ENCODE assay signal across 11 cellular contexts in genomic region chr16:745739-746138, GRCh38. TPM values are rescaled to one million over a fixed set of nuclear protein-coding genes. Genes with fewer than 3 reads are reported as not detected.
DNase-seq lines count a peak whose midpoint lies in the region; ATAC-seq and TF ChIP-seq lines count a peak whose summit lies in the region.
"Had no signal": no experiment of that assay in that cellular context is flagged by ENCODE, and none has a peak within 500 bp of the region (broad histone marks: within the 10 kb centered on the region; RNA-seq: fewer than 3 reads in every experiment).

No MANE protein-coding gene starts in this region.

- 7% methylated on average over 5 of the region's 14 CpGs for WGBS in mammary epithelial cell (ENCODE audit: low coverage, missing lambda C conversion rate)

- H3K4me3 ChIP-seq in mammary epithelial cell (replicated peaks in 1 of 3; ENCODE audit: insufficient read depth in 1 of 3, low read depth in 2 of 3, low read length in 3 of 3), result no peak overlapping the region

- H3K9me3 Mint-ChIP-seq in neural crest cell, result no peaks in the 10 kb centered on the region
- no peaks in the 10 kb centered on the region for H3K9me3 Mint-ChIP-seq in activated T-cell treated with anti-CD3 and anti-CD28 coated beads, Interleukin-2, amount 50 U/mL, for 4 hours
- H3K9me3 Mint-ChIP-seq: central memory CD8-positive, alpha-beta T cell had no signal

- H3K9me3 ChIP-seq in mammary epithelial cell (replicated peaks; ENCODE audit: insufficient read depth, low read length), result no peaks in the 10 kb centered on the region

- no peak overlapping the region for H3K27ac ChIP-seq in mammary epithelial cell (ENCODE audit: insufficient read depth, low read depth, low read length)

- no peaks in the 10 kb centered on the region for H3K4me1 Mint-ChIP-seq in neural crest cell
- peaks cover 1% of the 10 kb centered on the region for H3K4me1 Mint-ChIP-seq in activated T-cell treated with anti-CD3 and anti-CD28 coated beads, Interleukin-2, amount 50 U/mL, for 4 hours (ENCODE audit: low read depth)
- H3K4me1 Mint-ChIP-seq: central memory CD8-positive, alpha-beta T cell had no signal

- no peak overlapping the region for H2AFZ ChIP-seq in mammary epithelial cell (ENCODE audit: low read depth, low read length)

- no peaks in the 10 kb centered on the region for H3K27me3 Mint-ChIP-seq in neural crest cell (ENCODE audit: low read depth)
- no peaks in the 10 kb centered on the region for H3K27me3 Mint-ChIP-seq in activated T-cell treated with anti-CD3 and anti-CD28 coated beads, Interleukin-2, amount 50 U/mL, for 4 hours (ENCODE audit: low read depth)
- H3K27me3 Mint-ChIP-seq: central memory CD8-positive, alpha-beta T cell had no signal

- no peaks in the 10 kb centered on the region for H4K20me1 ChIP-seq in mammary epithelial cell (ENCODE audit: insufficient read depth, low read length)

- no peak overlapping the region for H3K4me2 ChIP-seq in mammary epithelial cell (ENCODE audit: insufficient read depth, low read depth, low read length)

- H3K79me2 ChIP-seq in mammary epithelial cell (ENCODE audit: insufficient read depth, low read length), result no peaks in the 10 kb centered on the region

- no peaks in the 10 kb centered on the region for H3K36me3 ChIP-seq in mammary epithelial cell (ENCODE audit: insufficient read depth, low read length)

- H3K27ac Mint-ChIP-seq in neural crest cell (ENCODE audit: unreplicated experiment), result no peak overlapping the region

- CTCF ChIA-PET in mammary epithelial cell (lab: Charles Lee; ENCODE audit: low non-redundant PET), result interaction anchor here (0.7 kb wide), 1 partner anchor 17 kb away, joined by 3 read pairs; no protein-coding TSS in a partner anchor

- DNase-seq in NCI-H2227 (lab: John Stamatoyannopoulos, UW; ENCODE audit: unreplicated experiment) (peak; percentile 60), NCI-H2227 treated with DMSO at 0.1 percent for 48 hours (lab: John Stamatoyannopoulos, UW) (no peak), HT-29 (ENCODE audit: low spot score) (peak; percentile 53), mammary epithelial cell (no peak), neural crest cell (ENCODE audit: low read depth, low spot score) (no peak), posterior vena cava (ENCODE audit: low spot score) (no peak), DMS79 treated with DMSO at 0.1 percent for 48 hours (lab: John Stamatoyannopoulos, UW) (no peak)
- no peak for DNase-seq in activated T-cell treated with anti-CD3 and anti-CD28 coated beads, Interleukin-2, amount 50 U/mL, for 4 hours
- DNase-seq: activated CD4-positive, alpha-beta T cell treated with anti-CD3 and anti-CD28 coated beads for 4 hours; AML-193 had no signal

- H3K4me3 Mint-ChIP-seq in neural crest cell, result no peak overlapping the region
- no peak overlapping the region for H3K4me3 Mint-ChIP-seq in activated T-cell treated with anti-CD3 and anti-CD28 coated beads, Interleukin-2, amount 50 U/mL, for 4 hours
- H3K4me3 Mint-ChIP-seq: central memory CD8-positive, alpha-beta T cell had no signal

- no peak for ATAC-seq in activated T-cell treated with anti-CD3 and anti-CD28 coated beads, Interleukin-2, amount 50 U/mL, for 4 hours

- no peaks in the 10 kb centered on the region for H3K36me3 Mint-ChIP-seq in neural crest cell (ENCODE audit: low read depth)
- H3K36me3 Mint-ChIP-seq in activated T-cell treated with anti-CD3 and anti-CD28 coated beads, Interleukin-2, amount 50 U/mL, for 4 hours (ENCODE audit: insufficient read depth), result no peaks in the 10 kb centered on the region

- BruUV-seq in mammary epithelial cell (replicated peaks; lab: Mats Ljungman, UMichigan), result no TSS peak

- dilution Hi-C loops in mammary epithelial cell (cut with HindIII; ENCODE audit: low sequenced_read_pairs), result no loop called here

- intact Hi-C loops in mammary epithelial cell (cut with micrococcal nuclease), result loop anchor here (1.0 kb wide), 1 partner anchor 40 kb away; no protein-coding TSS in a partner anchor
- intact Hi-C loops in posterior vena cava (cut with DNase I), result no loop called here

- H3K4me1 ChIP-seq in mammary epithelial cell (ENCODE audit: insufficient read depth, low read length), result no peaks in the 10 kb centered on the region

- in situ Hi-C loops in mammary epithelial cell (cut with MboI; ENCODE audit: low sequenced_read_pairs in 2 of 2), result loop anchor here in 1 of 2 donors (5.0 kb wide), 1 partner anchor 42 kb away; the partner anchor contains the start of genes CHTF18 and RPUSD1

- TF ChIP-seq CTCF in mammary epithelial cell (conservative IDR thresholded peaks at IDR 0.05 in 1 of 2, IDR thresholded peaks at IDR 0.05 in 1 of 2; ENCODE audit: extremely low read depth in 1 of 2, insufficient read depth in 1 of 2, low read depth in 1 of 2, low read length in 2 of 2) (peak; percentile 16 to 69), neural crest cell (conservative IDR thresholded peaks at IDR 0.05) (peak; percentile 66)

- no peaks in the 10 kb centered on the region for H3K27me3 ChIP-seq in mammary epithelial cell (ENCODE audit: insufficient read depth, low read length)

- H3K9ac ChIP-seq in mammary epithelial cell (ENCODE audit: insufficient read depth, low read length), result no peak overlapping the region

RNA-seq across cellular contexts. Expression of gene CIAO3, which starts 4.9 kb away (rescaled TPM):
- 68.4 and 80.0 TPM in 2 replicates for total RNA-seq in HT-29 (2014; rRNA removed; shearing (Covaris generic))
- total RNA-seq in mammary epithelial cell (10 to 100 TPM; 28.7 to 28.8 TPM), neural crest cell (42.1 and 45.9 TPM in 2 replicates), posterior vena cava (10 to 100 TPM; 18.2 to 18.6 TPM)
- polyA plus RNA-seq in mammary epithelial cell, result 19.9 TPM
- polyA minus RNA-seq in mammary epithelial cell, result 9.3 TPM
- 10 to 100 TPM; 30.1 to 39.5 (median 34.8) TPM for total RNA-seq in activated T-cell treated with anti-CD3 and anti-CD28 coated beads, Interleukin-2, amount 50 U/mL, for 4 hours

RNA-seq across cellular contexts. Expression of gene MSLN, which starts 14.8 kb away (rescaled TPM):
- total RNA-seq in HT-29 (2014; rRNA removed; shearing (Covaris generic)), result 3.9 and 8.3 TPM in 2 replicates
- total RNA-seq in mammary epithelial cell, result 10 to 100 TPM in 1 of 2 donors, 1 to 10 TPM in 1; 1.4 to 17.8 TPM
- 0.88 TPM for polyA plus RNA-seq in mammary epithelial cell
- polyA minus RNA-seq in mammary epithelial cell, result not detected
- total RNA-seq in neural crest cell, result not detected in 2 replicates
- total RNA-seq in posterior vena cava, result under 1 TPM; 0.29 to 0.37 TPM
- total RNA-seq in activated T-cell treated with anti-CD3 and anti-CD28 coated beads, Interleukin-2, amount 50 U/mL, for 4 hours, result under 1 TPM in 1 of 3 donors, not detected in 2; 0.08 TPM

RNA-seq across cellular contexts. Expression of gene HAGHL, which starts 18.8 kb away (rescaled TPM):
- total RNA-seq in HT-29 (2014; rRNA removed; shearing (Covaris generic)), result 63.0 and 80.8 TPM in 2 replicates
- total RNA-seq in mammary epithelial cell (10 to 100 TPM in 1 of 2 donors, 1 to 10 TPM in 1; 8.0 to 20.2 TPM), neural crest cell (15.0 and 15.4 TPM in 2 replicates), posterior vena cava (1 to 10 TPM; 3.6 to 4.1 TPM)
- polyA plus RNA-seq in mammary epithelial cell, result 8.0 TPM
- 1.0 TPM for polyA minus RNA-seq in mammary epithelial cell
- total RNA-seq in activated T-cell treated with anti-CD3 and anti-CD28 coated beads, Interleukin-2, amount 50 U/mL, for 4 hours, result 10 to 100 TPM in 2 of 3 donors, 1 to 10 TPM in 1; 8.8 to 13.0 (median 12.4) TPM

RNA-seq across cellular contexts. Expression of gene CCDC78, which starts 19.5 kb away (rescaled TPM):
- 22.9 and 30.6 TPM in 2 replicates for total RNA-seq in HT-29 (2014; rRNA removed; shearing (Covaris generic))
- 1 to 10 TPM; 3.0 to 5.8 TPM for total RNA-seq in mammary epithelial cell
- 3.5 TPM for polyA plus RNA-seq in mammary epithelial cell
- not detected for polyA minus RNA-seq in mammary epithelial cell
- total RNA-seq in neural crest cell, result 7.0 and 7.2 TPM in 2 replicates
- 1 to 10 TPM in 1 of 2 donors, under 1 TPM in 1; 0.52 to 1.0 TPM for total RNA-seq in posterior vena cava
- total RNA-seq in activated T-cell treated with anti-CD3 and anti-CD28 coated beads, Interleukin-2, amount 50 U/mL, for 4 hours, result 1 to 10 TPM; 5.4 to 9.1 (median 7.0) TPM

RNA-seq across cellular contexts. Expression of gene ANTKMT, which starts 24.8 kb away (rescaled TPM):
- 123 and 151 TPM in 2 replicates for total RNA-seq in HT-29 (2014; rRNA removed; shearing (Covaris generic))
- total RNA-seq in mammary epithelial cell, result 10 to 100 TPM; 13.5 to 35.4 TPM
- polyA plus RNA-seq in mammary epithelial cell, result 12.6 TPM
- polyA minus RNA-seq in mammary epithelial cell, result 0.72 TPM
- total RNA-seq in neural crest cell, result 51.1 and 52.7 TPM in 2 replicates
- total RNA-seq in posterior vena cava, result 10 to 100 TPM; 20.0 to 25.5 TPM
- 10 to 100 TPM; 66.0 to 75.0 (median 67.8) TPM for total RNA-seq in activated T-cell treated with anti-CD3 and anti-CD28 coated beads, Interleukin-2, amount 50 U/mL, for 4 hours

Comparison
In these comparisons a context has a peak if more than half of its experiments do, and no peak if none do; other contexts are left out.
1. DNase-seq: peak in NCI-H2227 (single experiment) and HT-29 (single experiment); none in NCI-H2227 treated with DMSO at 0.1 percent for 48 hours (single experiment), mammary epithelial cell (single experiment), neural crest cell (single experiment), posterior vena cava (single experiment), activated T-cell treated with anti-CD3 and anti-CD28 coated beads, Interleukin-2, amount 50 U/mL, for 4 hours (single experiment) and DMS79 treated with DMSO at 0.1 percent for 48 hours (single experiment).